ENCODE assay signal across 1 cellular context in the genomic region with DNA sequence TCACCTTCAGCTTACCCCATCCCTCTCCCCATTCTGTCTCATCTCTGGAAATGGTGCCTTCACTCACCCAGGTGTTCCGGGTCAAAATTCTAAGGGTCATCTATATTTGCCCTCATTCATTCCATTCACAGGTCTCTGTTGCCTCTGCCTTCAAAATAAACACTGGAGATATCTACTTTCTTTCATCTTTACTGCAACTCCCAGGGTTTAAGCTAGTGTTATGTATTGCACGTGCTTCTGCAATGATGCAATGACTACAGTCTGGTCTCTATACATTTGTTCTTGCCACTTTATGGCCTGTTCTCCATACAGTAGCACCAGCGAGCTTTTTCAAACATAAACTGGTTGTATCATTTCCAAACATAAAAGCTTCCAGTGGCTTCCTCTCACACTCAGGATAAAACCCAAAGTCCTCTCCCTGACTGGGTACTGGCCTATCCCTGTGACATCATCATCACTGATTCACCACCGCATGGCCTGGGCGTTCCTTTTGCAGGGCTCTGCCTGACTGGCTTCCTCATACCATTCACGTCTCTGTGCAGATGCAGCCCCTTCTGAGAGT.
A peak's percentile ranks its signal among the peaks of the same experiment; 100 is the strongest.
TF ChIP-seq lines count a peak whose summit lies in the region.

No MANE protein-coding gene starts in this region.

TF ChIP-seq in HepG2, 621 proteins besides CTCF, POLR2A, EP300 and RAD21 (continued from another document and continues in another):
- TF ChIP-seq, protein P1, sequence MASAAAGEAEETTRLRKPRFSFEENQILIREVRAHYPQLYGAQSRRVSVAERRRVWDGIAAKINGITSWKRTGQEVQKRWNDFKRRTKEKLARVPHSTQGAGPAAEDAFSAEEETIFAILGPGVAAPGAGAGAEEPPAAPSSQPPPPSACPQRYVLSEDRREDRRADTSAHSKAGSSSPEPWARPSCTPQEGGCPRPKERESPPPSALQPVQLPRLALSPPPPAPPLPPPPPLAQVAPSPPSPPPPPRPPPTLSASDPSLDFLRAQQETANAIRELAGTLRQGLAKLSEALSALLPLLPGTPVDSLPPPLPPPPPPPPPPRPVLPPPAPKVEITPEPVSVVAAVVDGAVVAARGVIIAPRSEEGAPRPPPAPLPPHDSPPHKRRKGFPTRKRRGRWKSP (CRISPR knock-in tag; IDR thresholded peaks at IDR 0.05) = peak; percentile 63; the same call in 1 of the 2 replicates
- TF ChIP-seq ATF7 (IDR thresholded peaks at IDR 0.05) (peak; percentile 91), ATF7 (CRISPR knock-in tag; IDR thresholded peaks at IDR 0.05) (peak; percentile 82; the same call in 1 of the 2 replicates), NFYC (CRISPR knock-in tag; IDR thresholded peaks at IDR 0.05) (0 out of 2 replicates have a peak, but pooled peaks have one; percentile 36), ZNF746 (CRISPR knock-in tag; IDR thresholded peaks at IDR 0.05) (peak; percentile 56; the same call in 1 of the 2 replicates), CSRNP1 (CRISPR knock-in tag; IDR thresholded peaks at IDR 0.05) (peak; percentile 66; the same call in 1 of the 2 replicates), ZNF816 (CRISPR knock-in tag; IDR thresholded peaks at IDR 0.05; ENCODE audit: borderline replicate concordance) (no peak), ZNF160 (CRISPR knock-in tag; IDR thresholded peaks at IDR 0.05) (peak; percentile 76), PLSCR1 (CRISPR knock-in tag; IDR thresholded peaks at IDR 0.05; ENCODE audit: borderline replicate concordance) (no peak), ZNF891 (CRISPR knock-in tag; IDR thresholded peaks at IDR 0.05) (no peak), TRIM24 (CRISPR knock-in tag; IDR thresholded peaks at IDR 0.05) (peak; percentile 95), STAT5B (CRISPR knock-in tag; IDR thresholded peaks at IDR 0.05) (no peak), RFXANK (CRISPR knock-in tag; IDR thresholded peaks at IDR 0.05) (no peak), PRDM4 (CRISPR knock-in tag; IDR thresholded peaks at IDR 0.05; ENCODE audit: borderline replicate concordance) (no peak), JUNB (CRISPR knock-in tag; IDR thresholded peaks at IDR 0.05; ENCODE audit: borderline replicate concordance) (peak; percentile 94), AGO1 (IDR thresholded peaks at IDR 0.05; ENCODE audit: low read depth, low read length, poor library complexity, severe bottlenecking) (no peak), ZBTB25 (CRISPR knock-in tag; IDR thresholded peaks at IDR 0.05) (peak; percentile 84), ZSCAN25 (CRISPR knock-in tag; IDR thresholded peaks at IDR 0.05) (no peak), TCF7 (IDR thresholded peaks at IDR 0.05; ENCODE audit: low read depth) (peak; percentile 98), ZNF720 (CRISPR knock-in tag; IDR thresholded peaks at IDR 0.05) (no peak), AKAP8 (CRISPR knock-in tag; IDR thresholded peaks at IDR 0.05) (no peak), ZFP36L2 (CRISPR knock-in tag; IDR thresholded peaks at IDR 0.05) (no peak), PRPF4 (IDR thresholded peaks at IDR 0.05; ENCODE audit: low read depth, low read length, poor library complexity, severe bottlenecking) (no peak), ARID4A (CRISPR knock-in tag; IDR thresholded peaks at IDR 0.05; ENCODE audit: borderline replicate concordance) (peak; percentile 82; the same call in 1 of the 2 replicates), ZNF737 (CRISPR knock-in tag; IDR thresholded peaks at IDR 0.05; ENCODE audit: borderline replicate concordance) (no peak), ZNF605 (CRISPR knock-in tag; IDR thresholded peaks at IDR 0.05) (peak; percentile 74; the same call in 1 of the 2 replicates), ZSCAN21 (CRISPR knock-in tag; IDR thresholded peaks at IDR 0.05; ENCODE audit: borderline replicate concordance) (peak; percentile 88), RARA (CRISPR knock-in tag; IDR thresholded peaks at IDR 0.05) (peak; percentile 95), ZNF567 (CRISPR knock-in tag; IDR thresholded peaks at IDR 0.05; ENCODE audit: borderline replicate concordance) (no peak), RARG (CRISPR knock-in tag; IDR thresholded peaks at IDR 0.05; ENCODE audit: low read depth) (no peak), ZSCAN12 (CRISPR knock-in tag; IDR thresholded peaks at IDR 0.05) (peak; percentile 81; the same call in 1 of the 2 replicates), ZNF263 (CRISPR knock-in tag; IDR thresholded peaks at IDR 0.05) (no peak), BHLHE40 (IDR thresholded peaks at IDR 0.05; ENCODE audit: low read length) (peak; percentile 100), ZNF101 (CRISPR knock-in tag; IDR thresholded peaks at IDR 0.05; ENCODE audit: borderline replicate concordance, low read depth) (no peak), FOXA3 (CRISPR knock-in tag; IDR thresholded peaks at IDR 0.05) (peak; percentile 97), ZNF496 (CRISPR knock-in tag; IDR thresholded peaks at IDR 0.05; ENCODE audit: insufficient replicate concordance) (no peak)
- TF ChIP-seq, protein P2, sequence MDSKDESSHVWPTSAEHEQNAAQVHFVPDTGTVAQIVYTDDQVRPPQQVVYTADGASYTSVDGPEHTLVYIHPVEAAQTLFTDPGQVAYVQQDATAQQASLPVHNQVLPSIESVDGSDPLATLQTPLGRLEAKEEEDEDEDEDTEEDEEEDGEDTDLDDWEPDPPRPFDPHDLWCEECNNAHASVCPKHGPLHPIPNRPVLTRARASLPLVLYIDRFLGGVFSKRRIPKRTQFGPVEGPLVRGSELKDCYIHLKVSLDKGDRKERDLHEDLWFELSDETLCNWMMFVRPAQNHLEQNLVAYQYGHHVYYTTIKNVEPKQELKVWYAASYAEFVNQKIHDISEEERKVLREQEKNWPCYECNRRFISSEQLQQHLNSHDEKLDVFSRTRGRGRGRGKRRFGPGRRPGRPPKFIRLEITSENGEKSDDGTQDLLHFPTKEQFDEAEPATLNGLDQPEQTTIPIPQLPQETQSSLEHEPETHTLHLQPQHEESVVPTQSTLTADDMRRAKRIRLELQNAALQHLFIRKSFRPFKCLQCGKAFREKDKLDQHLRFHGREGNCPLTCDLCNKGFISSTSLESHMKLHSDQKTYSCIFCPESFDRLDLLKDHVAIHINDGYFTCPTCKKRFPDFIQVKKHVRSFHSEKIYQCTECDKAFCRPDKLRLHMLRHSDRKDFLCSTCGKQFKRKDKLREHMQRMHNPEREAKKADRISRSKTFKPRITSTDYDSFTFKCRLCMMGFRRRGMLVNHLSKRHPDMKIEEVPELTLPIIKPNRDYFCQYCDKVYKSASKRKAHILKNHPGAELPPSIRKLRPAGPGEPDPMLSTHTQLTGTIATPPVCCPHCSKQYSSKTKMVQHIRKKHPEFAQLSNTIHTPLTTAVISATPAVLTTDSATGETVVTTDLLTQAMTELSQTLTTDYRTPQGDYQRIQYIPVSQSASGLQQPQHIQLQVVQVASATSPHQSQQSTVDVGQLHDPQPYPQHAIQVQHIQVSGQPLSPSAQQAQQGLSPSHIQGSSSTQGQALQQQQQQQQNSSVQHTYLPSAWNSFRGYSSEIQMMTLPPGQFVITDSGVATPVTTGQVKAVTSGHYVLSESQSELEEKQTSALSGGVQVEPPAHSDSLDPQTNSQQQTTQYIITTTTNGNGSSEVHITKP (CRISPR knock-in tag; IDR thresholded peaks at IDR 0.05; ENCODE audit: low read depth) = no peak
- TF ChIP-seq, protein P3, sequence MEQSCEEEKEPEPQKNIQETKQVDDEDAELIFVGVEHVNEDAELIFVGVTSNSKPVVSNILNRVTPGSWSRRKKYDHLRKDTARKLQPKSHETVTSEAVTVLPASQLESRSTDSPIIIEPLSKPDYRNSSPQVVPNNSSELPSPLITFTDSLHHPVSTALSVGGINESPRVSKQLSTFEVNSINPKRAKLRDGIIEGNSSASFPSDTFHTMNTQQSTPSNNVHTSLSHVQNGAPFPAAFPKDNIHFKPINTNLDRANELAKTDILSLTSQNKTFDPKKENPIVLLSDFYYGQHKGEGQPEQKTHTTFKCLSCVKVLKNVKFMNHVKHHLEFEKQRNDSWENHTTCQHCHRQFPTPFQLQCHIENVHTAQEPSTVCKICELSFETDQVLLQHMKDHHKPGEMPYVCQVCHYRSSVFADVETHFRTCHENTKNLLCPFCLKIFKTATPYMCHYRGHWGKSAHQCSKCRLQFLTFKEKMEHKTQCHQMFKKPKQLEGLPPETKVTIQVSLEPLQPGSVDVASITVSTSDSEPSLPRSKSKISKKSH (CRISPR knock-in tag; IDR thresholded peaks at IDR 0.05; ENCODE audit: borderline replicate concordance) = no peak
- TF ChIP-seq, protein P4, sequence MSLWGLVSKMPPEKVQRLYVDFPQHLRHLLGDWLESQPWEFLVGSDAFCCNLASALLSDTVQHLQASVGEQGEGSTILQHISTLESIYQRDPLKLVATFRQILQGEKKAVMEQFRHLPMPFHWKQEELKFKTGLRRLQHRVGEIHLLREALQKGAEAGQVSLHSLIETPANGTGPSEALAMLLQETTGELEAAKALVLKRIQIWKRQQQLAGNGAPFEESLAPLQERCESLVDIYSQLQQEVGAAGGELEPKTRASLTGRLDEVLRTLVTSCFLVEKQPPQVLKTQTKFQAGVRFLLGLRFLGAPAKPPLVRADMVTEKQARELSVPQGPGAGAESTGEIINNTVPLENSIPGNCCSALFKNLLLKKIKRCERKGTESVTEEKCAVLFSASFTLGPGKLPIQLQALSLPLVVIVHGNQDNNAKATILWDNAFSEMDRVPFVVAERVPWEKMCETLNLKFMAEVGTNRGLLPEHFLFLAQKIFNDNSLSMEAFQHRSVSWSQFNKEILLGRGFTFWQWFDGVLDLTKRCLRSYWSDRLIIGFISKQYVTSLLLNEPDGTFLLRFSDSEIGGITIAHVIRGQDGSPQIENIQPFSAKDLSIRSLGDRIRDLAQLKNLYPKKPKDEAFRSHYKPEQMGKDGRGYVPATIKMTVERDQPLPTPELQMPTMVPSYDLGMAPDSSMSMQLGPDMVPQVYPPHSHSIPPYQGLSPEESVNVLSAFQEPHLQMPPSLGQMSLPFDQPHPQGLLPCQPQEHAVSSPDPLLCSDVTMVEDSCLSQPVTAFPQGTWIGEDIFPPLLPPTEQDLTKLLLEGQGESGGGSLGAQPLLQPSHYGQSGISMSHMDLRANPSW (CRISPR knock-in tag; IDR thresholded peaks at IDR 0.05; ENCODE audit: borderline replicate concordance) = no peak; the same call in 1 of the 2 replicates
